ENCODE assay signal across 8 cellular contexts in the genomic region with DNA sequence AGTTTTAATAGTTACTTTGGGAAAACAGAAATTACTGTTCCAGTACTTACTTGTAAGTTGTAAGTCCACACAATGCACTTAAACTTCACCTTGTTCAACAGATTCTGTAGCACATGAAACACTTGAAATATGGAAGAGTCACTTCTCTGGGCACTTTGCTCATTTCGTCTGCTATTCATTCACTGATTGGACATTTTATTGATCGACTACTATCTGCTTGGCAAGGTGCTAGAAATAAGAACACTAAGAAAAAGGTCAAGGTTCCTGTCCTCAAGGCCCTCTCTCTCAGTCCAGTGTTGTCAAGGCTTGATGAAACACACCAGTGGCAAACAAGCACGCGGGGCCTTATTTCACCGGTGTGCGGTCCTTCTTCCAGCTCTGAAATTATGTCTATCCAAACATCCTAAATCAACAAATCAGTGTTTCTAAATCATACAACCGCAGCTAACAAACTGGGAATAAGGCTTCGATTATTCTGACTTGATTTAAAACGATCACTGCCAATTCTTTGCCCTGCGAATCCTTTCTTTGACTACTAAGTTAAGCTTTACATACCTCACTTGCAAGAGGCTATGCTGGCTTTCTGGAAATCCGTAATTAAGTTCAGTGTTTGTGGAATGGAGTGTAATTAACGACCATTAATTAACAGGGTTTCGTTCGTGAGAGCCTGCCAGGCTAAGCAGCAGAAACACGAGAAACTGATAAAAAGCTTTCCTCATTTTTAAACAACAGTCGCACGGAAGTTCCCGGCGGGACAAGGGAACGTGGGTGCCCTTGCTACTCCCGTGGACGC. TPM values are rescaled to one million over a fixed set of nuclear protein-coding genes. Genes with fewer than 3 reads are reported as not detected.
A peak's percentile ranks its signal among the peaks of the same experiment; 100 is the strongest.
DNase-seq lines count a peak whose midpoint lies in the region; ATAC-seq and TF ChIP-seq lines count a peak whose summit lies in the region.

No MANE protein-coding gene starts in this region.

- H3K27me3 ChIP-seq in SJCRH30 (no peaks in the 10 kb centered on the region), esophagus muscularis mucosa (no peaks in the 10 kb centered on the region), parathyroid adenoma (ENCODE audit: control insufficient read depth, insufficient read depth, low read length) (no peaks in the 10 kb centered on the region)

- DNase-seq in NCI-H526 (lab: John Stamatoyannopoulos, UW) (peak; percentile 11 to 26), NCI-H526 treated with DMSO at 0.1 percent for 48 hours (lab: John Stamatoyannopoulos, UW) (no peak), SJCRH30 (peak; percentile 38 to 68), esophagus muscularis mucosa (ENCODE audit: extremely low spot score) (no peak), NOMO-1 treated with DMSO at 0.1 percent for 48 hours (lab: John Stamatoyannopoulos, UW; ENCODE audit: unreplicated experiment) (no peak)

- ATAC-seq in HG03520 (IDR thresholded peaks at IDR 0.05; ENCODE audit: unreplicated experiment), result no peak
- no peak for ATAC-seq in GM21390 (IDR thresholded peaks at IDR 0.05; ENCODE audit: unreplicated experiment)

- no peak for TF ChIP-seq EP300 in esophagus muscularis mucosa (IDR thresholded peaks at IDR 0.05)

- peak overlapping the region; percentile 98 for H2AFZ ChIP-seq in parathyroid adenoma

- peak overlapping the region; percentile 89 for H3K4me2 ChIP-seq in parathyroid adenoma (ENCODE audit: low read length)

- H3K4me1 ChIP-seq in SJCRH30 (peaks cover 9% of the 10 kb centered on the region; the same call in 1 of the 2 replicates), esophagus muscularis mucosa (peaks cover 0 to 39% (median 38%) of the 10 kb centered on the region in 4 donors), parathyroid adenoma (peaks cover 8% of the 10 kb centered on the region)

- H3K27ac ChIP-seq in SJCRH30 (peak overlapping the region; percentile 78), esophagus muscularis mucosa (replicated peaks in 1 of 4) (peak overlapping the region; percentile 87 to 96 (median 95)), parathyroid adenoma (peak overlapping the region; percentile 90)

- TF ChIP-seq CTCF in esophagus muscularis mucosa (IDR thresholded peaks at IDR 0.05) (no peak), parathyroid adenoma (IDR thresholded peaks at IDR 0.05) (no peak)

- peak overlapping the region; percentile 70 for H3K9ac ChIP-seq in parathyroid adenoma

- H3K4me3 ChIP-seq in SJCRH30, result peak overlapping the region; percentile 74
- peak overlapping the region; percentile 59 to 91 (median 78) for H3K4me3 ChIP-seq in esophagus muscularis mucosa
- peak overlapping the region; percentile 84 for H3K4me3 ChIP-seq in parathyroid adenoma (ENCODE audit: low read depth, low read length)

- no peak for TF ChIP-seq POLR2A in esophagus muscularis mucosa (IDR thresholded peaks at IDR 0.05; ENCODE audit: low read depth)

- intact Hi-C loops in esophagus muscularis mucosa (cut with DNase I), result loop anchor here (5.0 kb wide), 1 partner anchor 97 kb away; no protein-coding TSS in a partner anchor

- WGBS in esophagus muscularis mucosa, result 19% methylated on average over 22 of the region's 22 CpGs

- H3K36me3 ChIP-seq in SJCRH30, result no peaks in the 10 kb centered on the region
- no peaks in the 10 kb centered on the region for H3K36me3 ChIP-seq in esophagus muscularis mucosa
- H3K36me3 ChIP-seq in parathyroid adenoma (ENCODE audit: control insufficient read depth, insufficient read depth, low read length), result no peaks in the 10 kb centered on the region

- peaks cover 3% of the 10 kb centered on the region for H3K79me2 ChIP-seq in parathyroid adenoma

- H3K9me3 ChIP-seq in SJCRH30 (replicated peaks), result no peaks in the 10 kb centered on the region
- H3K9me3 ChIP-seq in esophagus muscularis mucosa, result no peaks in the 10 kb centered on the region
- H3K9me3 ChIP-seq in parathyroid adenoma (ENCODE audit: control insufficient read depth, low read length), result no peaks in the 10 kb centered on the region

RNA-seq across cellular contexts. Expression of a gene that starts 0.7 kb away (rescaled TPM):
- 204 and 220 TPM in 2 replicates for total RNA-seq in SJCRH30 (2014; rRNA removed; shearing (Covaris generic))
- 100 to 1,000 TPM in 2 of 4 donors, 10 to 100 TPM in 2; 98.4 to 117 (median 105) TPM for total RNA-seq in esophagus muscularis mucosa

Comparison
In these comparisons a context has a peak if more than half of its experiments do, and no peak if none do; other contexts are left out.
1. DNase-seq: peak in NCI-H526 (2 of 2) and SJCRH30 (2 of 2); none in NCI-H526 treated with DMSO at 0.1 percent for 48 hours (single experiment), esophagus muscularis mucosa (single experiment) and NOMO-1 treated with DMSO at 0.1 percent for 48 hours (single experiment).
2. Peak in every context shown above with its lines, with median percentiles within 50 percentile points of each other: H3K27ac ChIP-seq and H3K4me3 ChIP-seq.